Comparison of ENCODE assay signal across 1 cellular context in the genomic region with DNA sequence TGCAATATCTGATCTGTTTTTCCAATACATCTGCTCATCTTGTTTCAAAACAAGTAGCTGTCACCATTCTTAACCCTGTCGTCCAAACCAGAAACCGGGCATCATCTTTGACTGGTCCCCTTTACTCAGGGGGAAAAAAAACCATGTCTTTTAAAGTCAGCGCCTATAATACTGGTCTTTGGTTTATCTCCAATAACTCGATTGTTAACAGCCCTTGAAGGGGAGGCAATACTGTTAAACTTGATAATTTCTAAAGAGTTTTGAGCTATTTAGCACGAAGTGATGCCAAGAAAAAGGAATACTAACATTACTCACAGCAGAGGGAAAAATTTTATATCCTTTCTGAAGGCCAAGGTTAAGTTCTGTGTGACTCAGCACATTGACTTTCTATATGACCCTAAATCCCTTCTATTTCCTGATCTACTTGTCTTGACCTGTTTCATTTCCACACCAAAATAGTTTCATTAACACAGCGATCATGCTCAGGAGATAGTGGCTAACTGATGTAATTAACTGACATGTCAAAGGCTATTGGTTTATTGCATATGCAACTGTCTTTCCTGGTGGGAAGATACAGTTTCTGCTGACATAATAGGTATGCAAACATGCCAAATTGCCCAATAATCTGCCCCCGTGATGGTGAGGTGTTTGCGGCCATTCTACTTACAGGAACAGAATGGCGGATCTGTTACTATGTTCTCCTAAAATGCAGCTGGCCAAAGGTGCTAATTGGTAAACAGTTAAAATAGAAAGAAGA.
TF ChIP-seq lines count a peak whose summit lies in the region.

No MANE protein-coding gene starts in this region.

TF ChIP-seq in HEK293T, 16 proteins besides CTCF, POLR2A, EP300 and RAD21 (continued from another document):
- TF ChIP-seq, protein P1, sequence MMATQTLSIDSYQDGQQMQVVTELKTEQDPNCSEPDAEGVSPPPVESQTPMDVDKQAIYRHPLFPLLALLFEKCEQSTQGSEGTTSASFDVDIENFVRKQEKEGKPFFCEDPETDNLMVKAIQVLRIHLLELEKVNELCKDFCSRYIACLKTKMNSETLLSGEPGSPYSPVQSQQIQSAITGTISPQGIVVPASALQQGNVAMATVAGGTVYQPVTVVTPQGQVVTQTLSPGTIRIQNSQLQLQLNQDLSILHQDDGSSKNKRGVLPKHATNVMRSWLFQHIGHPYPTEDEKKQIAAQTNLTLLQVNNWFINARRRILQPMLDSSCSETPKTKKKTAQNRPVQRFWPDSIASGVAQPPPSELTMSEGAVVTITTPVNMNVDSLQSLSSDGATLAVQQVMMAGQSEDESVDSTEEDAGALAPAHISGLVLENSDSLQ (IDR thresholded peaks at IDR 0.05) = peak; percentile 37; the same call in 1 of the 2 replicates
- peak; percentile 47; the same call in 1 of the 2 replicates for TF ChIP-seq CTBP1 (IDR thresholded peaks at IDR 0.05; ENCODE audit: borderline replicate concordance)
- TF ChIP-seq ARNT (IDR thresholded peaks at IDR 0.05) = no peak
- TF ChIP-seq TARDBP (IDR thresholded peaks at IDR 0.05) = no peak
- TF ChIP-seq BHLHE40 (IDR thresholded peaks at IDR 0.05; ENCODE audit: borderline replicate concordance) = no peak
- no peak for TF ChIP-seq FOXM1 (IDR thresholded peaks at IDR 0.05; ENCODE audit: borderline replicate concordance)
- TF ChIP-seq SP1 (IDR thresholded peaks at IDR 0.05) = no peak
- no peak for TF ChIP-seq FOXK2 (IDR thresholded peaks at IDR 0.05)
- TF ChIP-seq ZNF384 (IDR thresholded peaks at IDR 0.05) = no peak
- TF ChIP-seq ELF4 (IDR thresholded peaks at IDR 0.05) = no peak
- TF ChIP-seq LEF1 (IDR thresholded peaks at IDR 0.05; ENCODE audit: borderline replicate concordance) = no peak
- no peak for TF ChIP-seq FOXA1 (IDR thresholded peaks at IDR 0.05)
TF ChIP-seq in HEK293T: peak in this region for 2.
